In the genomic region with DNA sequence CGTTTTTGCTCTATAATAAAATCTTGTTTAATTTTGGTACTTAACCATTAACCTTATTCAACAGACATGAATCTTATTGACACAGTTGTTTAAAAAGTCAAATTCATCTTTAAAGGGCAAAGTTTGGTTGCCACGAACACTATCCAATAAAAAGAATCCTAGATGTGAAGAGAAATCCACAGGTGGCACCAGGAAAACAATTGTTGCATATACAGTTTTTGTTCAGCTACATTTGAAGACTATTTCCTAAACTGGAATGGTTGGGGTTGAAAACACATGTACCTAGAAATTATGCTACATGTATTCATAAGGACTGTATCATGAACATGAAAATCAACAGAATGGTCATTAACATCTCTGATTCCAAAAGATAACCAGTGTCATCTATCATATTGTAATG, we compare ENCODE assay signal across 26 cellular contexts.
"Had no signal": no experiment of that assay in that cellular context is flagged by ENCODE, and none has a peak within 500 bp of the region (broad histone marks: within the 10 kb centered on the region; RNA-seq: fewer than 3 reads in every experiment).

No MANE protein-coding gene starts in this region.

- H3K27me3 ChIP-seq: stomach, suprapubic skin, testis, thyroid gland, tibial artery, tibial nerve, transverse colon, upper lobe of left lung, upper lobe of right lung, uterus, vagina had no signal

- H3K9me3 ChIP-seq: stomach, suprapubic skin, testis, thoracic aorta, thyroid gland, tibial artery, tibial nerve, transverse colon, upper lobe of left lung, upper lobe of right lung, uterus, vagina had no signal

- ATAC-seq: stimulated activated effector memory CD8-positive, alpha-beta T cell treated with anti-CD3 and anti-CD28 coated beads, Interleukin-12 subunit alpha, Interleukin-12 subunit beta, amount 100 ng/mL, for 72 hours; stimulated activated memory B cell treated with anti-CD40 and anti-IgM and Interleukin-4, amounts not matched to agents 10 μg/mL and 1 μg/mL and 100 μg/mL, for 72 hours; stimulated activated naive B cell treated with anti-CD40 and anti-IgM and Interleukin-4, amounts not matched to agents 10 μg/mL and 1 μg/mL and 100 μg/mL, for 72 hours; stimulated activated naive CD8-positive, alpha-beta T cell treated with anti-CD3 and anti-CD28 coated beads, Interleukin-15, amount 100 ng/mL, for 72 hours; stimulated activated naive CD8-positive, alpha-beta T cell treated with anti-CD3 and anti-CD28 coated beads, Interleukin-15, Interleukin-2, amounts not matched to agents 100 U/mL and 50 U/mL, for 24 hours; upper lobe of right lung had no signal

- H3K27ac ChIP-seq: stomach, suprapubic skin, testis, thoracic aorta, thyroid gland, tibial artery, tibial nerve, transverse colon, upper lobe of left lung, upper lobe of right lung, uterus, vagina had no signal

- H3K4me1 ChIP-seq: stomach, suprapubic skin, testis, thyroid gland, tibial artery, tibial nerve, transverse colon, upper lobe of left lung, upper lobe of right lung, uterus, vagina had no signal

- H3K4me3 ChIP-seq: stomach, suprapubic skin, testis, thoracic aorta, thyroid gland, tibial artery, tibial nerve, transverse colon, upper lobe of left lung, upper lobe of right lung, uterus, vagina had no signal

- DNase-seq: stimulated activated CD4-positive, alpha-beta T cell treated with anti-CD3 and anti-CD28 coated beads, Interleukin-2, amount 100 ng/mL, for 48 hours; stimulated activated CD4-positive, alpha-beta T cell treated with anti-CD3 and anti-CD28 coated beads, Interleukin-4, amount 100 ng/mL, for 1 hour; stimulated activated CD4-positive, alpha-beta T cell treated with anti-CD3 and anti-CD28 coated beads, Interleukin-4, amount 100 ng/mL, for 24 hours; stimulated activated CD4-positive, alpha-beta T cell treated with anti-CD3 and anti-CD28 coated beads, Interleukin-4, amount 100 ng/mL, for 4 hours; stimulated activated CD8-positive, alpha-beta memory T cell treated with anti-CD3 and anti-CD28 coated beads, Interleukin-4, amount 100 ng/mL, for 48 hours; stimulated activated naive B cell treated with anti-CD40 and anti-IgM and Interleukin-4, amounts not matched to agents 10 μg/mL and 1 μg/mL and 100 μg/mL, for 72 hours; stimulated activated naive CD4-positive, alpha-beta T cell; stimulated activated naive CD4-positive, alpha-beta T cell treated with Interleukin-2 at 50 U/mL for 16 hours; stimulated activated naive CD8-positive, alpha-beta T cell treated with anti-CD3 and anti-CD28 coated beads, Interleukin-15, amount 100 ng/mL, for 72 hours; stimulated activated naive CD8-positive, alpha-beta T cell treated with anti-CD3 and anti-CD28 coated beads, Interleukin-15, Interleukin-2, amounts not matched to agents 100 U/mL and 50 U/mL, for 24 hours; stomach; substantia nigra; testis; thyroid gland; tibial artery; transverse colon; trophoblast cell; upper lobe of left lung; upper lobe of right lung; uterus had no signal

- H3K36me3 ChIP-seq: stomach, suprapubic skin, thoracic aorta, thyroid gland, tibial artery, tibial nerve, transverse colon, upper lobe of left lung, upper lobe of right lung, uterus, vagina had no signal
